1 cellular context compared by ENCODE assay signal in the genomic region with DNA sequence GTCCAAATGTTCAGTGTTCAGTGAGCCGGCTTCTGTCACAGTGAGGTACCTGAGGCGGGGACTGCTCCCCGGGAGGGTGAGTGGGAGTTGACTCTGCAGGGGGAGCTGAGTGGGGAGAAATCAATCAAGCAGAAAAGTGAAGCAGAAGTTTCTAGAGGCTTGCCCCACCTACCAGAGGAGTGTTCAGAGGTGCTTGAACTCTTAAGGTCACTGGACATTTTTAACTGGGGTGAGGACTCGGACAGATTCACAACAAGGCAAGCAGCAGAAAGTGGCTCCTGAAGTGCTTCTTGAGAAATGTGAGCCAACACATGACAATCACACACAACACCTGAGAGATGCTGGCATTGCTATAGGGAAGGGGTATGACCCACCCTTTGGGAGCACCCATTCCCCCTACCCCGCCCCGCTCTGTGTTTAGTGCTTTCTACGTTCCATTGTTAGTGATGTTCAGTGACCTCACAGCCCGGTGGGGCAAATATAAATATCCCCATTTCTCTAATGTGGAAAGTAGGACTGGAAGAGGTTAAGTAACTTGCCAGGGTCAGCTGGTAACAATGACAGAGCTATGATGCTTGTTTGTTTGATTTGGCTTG.
TF ChIP-seq lines count a peak whose summit lies in the region.

No MANE protein-coding gene starts in this region.

TF ChIP-seq in H1, 55 proteins besides CTCF, POLR2A, EP300 and RAD21 (continued from another document):
- TF ChIP-seq GABPA (IDR thresholded peaks at IDR 0.05; ENCODE audit: borderline replicate concordance, insufficient read depth, low read length) (no peak), BRCA1 (IDR thresholded peaks at IDR 0.05; ENCODE audit: low read depth, low read length) (no peak), GTF2F1 (IDR thresholded peaks at IDR 0.05; ENCODE audit: borderline replicate concordance, low read depth, low read length) (no peak), JUN (IDR thresholded peaks at IDR 0.05; ENCODE audit: low read depth, low read length) (no peak), TAF7 (optimal IDR thresholded peaks at IDR 0.05; ENCODE audit: borderline replicate concordance, low read depth, low read length) (no peak)
